In genomic region chr22:19631899-19632670, GRCh38 we compare ENCODE assay signal across 8 cellular contexts.
DNase-seq lines count a peak whose midpoint lies in the region; ATAC-seq and TF ChIP-seq lines count a peak whose summit lies in the region.

No MANE protein-coding gene starts in this region.

- peak; percentile 39 for DNase-seq in stimulated activated CD4-positive, alpha-beta T cell treated with anti-CD3 and anti-CD28 coated beads, Interleukin-15, amount 100 ng/mL, for 24 hours
- DNase-seq in stimulated activated CD4-positive, alpha-beta T cell treated with anti-CD3 and anti-CD28 coated beads, Interleukin-4, amount 100 ng/mL, for 4 hours = no peak
- peak; percentile 56 for DNase-seq in NOMO-1 treated with DMSO at 0.1 percent for 48 hours (lab: John Stamatoyannopoulos, UW; ENCODE audit: unreplicated experiment)
- DNase-seq in erythroblast (lab: John Stamatoyannopoulos, UW) = peak; percentile 36 to 49
- DNase-seq in sigmoid colon = peak; percentile 43

- no peak overlapping the region for H3K4me3 ChIP-seq in sigmoid colon

- no peaks in the 10 kb centered on the region for H3K9me3 ChIP-seq in sigmoid colon

- 50 to 58% methylated on average over 19 of the region's 19 CpGs for WGBS in sigmoid colon, 2 donors

- H3K27me3 ChIP-seq in sigmoid colon = peaks cover 0 to 34% (median 4%) of the 10 kb centered on the region in 3 donors

- TF ChIP-seq CTCF in sigmoid colon (IDR thresholded peaks at IDR 0.05) = peak in 1 of 4 experiments; percentile 13

- no peaks in the 10 kb centered on the region for H3K4me1 ChIP-seq in sigmoid colon

- ATAC-seq in HG02759 (IDR thresholded peaks at IDR 0.05; ENCODE audit: unreplicated experiment) = no peak
- no peak for ATAC-seq in HG03521 (IDR thresholded peaks at IDR 0.05; ENCODE audit: unreplicated experiment)
- no peak for ATAC-seq in HG03469 (IDR thresholded peaks at IDR 0.05; ENCODE audit: unreplicated experiment)

- TF ChIP-seq EP300 in sigmoid colon (IDR thresholded peaks at IDR 0.05) = no peak

- no peaks in the 10 kb centered on the region for H3K36me3 ChIP-seq in sigmoid colon

- no peak overlapping the region for H3K27ac ChIP-seq in sigmoid colon

- intact Hi-C loops in sigmoid colon (cut with DNase I) = loop anchor here (2.0 kb wide), 1 partner anchor 487 kb away; the partner anchor contains the start of gene ESS2

- no peak for TF ChIP-seq POLR2A in erythroblast (IDR thresholded peaks at IDR 0.05; ENCODE audit: low read length)
- TF ChIP-seq POLR2A in sigmoid colon (IDR thresholded peaks at IDR 0.05) = no peak

Comparison
In these comparisons a context has a peak if more than half of its experiments do, and no peak if none do; other contexts are left out.
1. DNase-seq: peak in stimulated activated CD4-positive, alpha-beta T cell treated with anti-CD3 and anti-CD28 coated beads, Interleukin-15, amount 100 ng/mL, for 24 hours (single experiment), NOMO-1 treated with DMSO at 0.1 percent for 48 hours (single experiment), erythroblast (2 of 2) and sigmoid colon (single experiment); none in stimulated activated CD4-positive, alpha-beta T cell treated with anti-CD3 and anti-CD28 coated beads, Interleukin-4, amount 100 ng/mL, for 4 hours (0 of 2).